8 cellular contexts compared by ENCODE assay signal in the genomic region with DNA sequence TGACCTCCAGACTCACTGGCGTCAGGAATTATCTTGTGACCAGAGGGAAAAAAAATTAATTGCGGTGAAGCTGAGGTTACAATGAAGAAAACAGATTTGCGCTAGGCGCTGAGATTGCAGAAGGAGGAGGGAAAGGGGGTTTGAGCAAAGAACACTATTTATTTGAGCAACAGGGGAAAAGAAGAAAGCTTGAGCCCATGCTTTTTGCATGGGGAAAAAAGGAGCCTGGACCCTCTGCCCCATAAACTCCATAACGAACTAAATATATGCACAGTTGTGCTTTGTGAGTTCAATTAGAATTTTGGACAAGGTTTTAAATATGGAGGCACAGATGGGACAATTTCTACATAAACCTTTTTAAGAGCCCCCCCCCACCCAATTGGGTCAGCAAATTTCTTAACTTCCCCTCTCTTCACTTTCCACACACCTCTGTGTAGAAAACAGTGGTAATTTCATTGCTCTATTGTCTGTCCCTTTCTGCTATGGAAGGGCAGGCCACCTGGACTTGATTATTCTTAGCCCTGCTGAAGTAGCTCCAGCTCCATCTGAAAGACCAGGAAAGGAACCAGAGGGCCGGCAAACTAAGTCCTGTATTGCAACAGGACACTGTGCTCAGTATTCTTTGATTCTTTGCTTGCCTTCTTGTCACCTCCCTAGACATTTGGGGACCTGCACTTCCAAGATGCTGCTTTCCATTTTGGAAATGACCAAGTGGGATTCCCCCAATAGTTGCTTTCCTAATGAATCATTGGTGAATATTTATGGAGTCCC. TPM values are rescaled to one million over a fixed set of nuclear protein-coding genes. Genes with fewer than 3 reads are reported as not detected.
A peak's percentile ranks its signal among the peaks of the same experiment; 100 is the strongest.
DNase-seq lines count a peak whose midpoint lies in the region; ATAC-seq, FAIRE-seq and TF ChIP-seq lines count a peak whose summit lies in the region.

No MANE protein-coding gene starts in this region.

- no peaks in the 10 kb centered on the region for H3K27me3 ChIP-seq in right atrium auricular region
- no peaks in the 10 kb centered on the region for H3K27me3 ChIP-seq in adipocyte (replicated peaks; ENCODE audit: control insufficient read depth, insufficient read depth, low read length)
- H3K27me3 ChIP-seq in HepG2 (ENCODE audit: control insufficient read depth in 1 of 2, insufficient read depth in 2 of 2, low read length in 2 of 2): no peaks in the 10 kb centered on the region; a peak in 1 of 5 replicates
- no peaks in the 10 kb centered on the region for H3K27me3 ChIP-seq in tibial nerve

- peaks cover 9% of the 10 kb centered on the region; the same call in 1 of the 2 replicates for H4K20me1 ChIP-seq in HepG2 (ENCODE audit: insufficient read depth, low read length)

- TF ChIP-seq RAD21 in HepG2 (CRISPR knock-in tag; IDR thresholded peaks at IDR 0.05): no peak

- H3K4me2 ChIP-seq in HepG2 (ENCODE audit: low read depth, low read length): peak overlapping the region; percentile 95

- peaks cover 25% of the 10 kb centered on the region for H3K79me2 ChIP-seq in HepG2 (ENCODE audit: insufficient read depth, low read length)

- H3K27ac ChIP-seq in right atrium auricular region (peak overlapping the region; percentile 90 to 93), HepG2 (ENCODE audit: extremely low read length, insufficient read depth, low read length) (peak overlapping the region; percentile 98), tibial nerve (peak overlapping the region; percentile 90 to 97 (median 96))

- H3K4me1 ChIP-seq in right atrium auricular region (peaks cover 0 to 71% of the 10 kb centered on the region in 2 donors), adipocyte (ENCODE audit: control insufficient read depth, insufficient read depth, low read length) (peaks cover 69% of the 10 kb centered on the region), HepG2 (ENCODE audit: insufficient read depth, low read length) (peaks cover 80% of the 10 kb centered on the region), tibial nerve (peaks cover 0 to 74% (median 59%) of the 10 kb centered on the region in 4 donors)

- no peak overlapping the region for H2AFZ ChIP-seq in HepG2 (ENCODE audit: low read length)

- DNase-seq in right atrium auricular region (ENCODE audit: low spot score) (no peak), Right ventricle myocardium superior (no peak), adipocyte (ENCODE audit: low read depth) (peak; percentile 81), HepG2 (ENCODE audit: low spot score) (no peak), tibial nerve (ENCODE audit: low spot score in 2 of 2) (no peak), NCI-H2107 treated with DMSO at 0.1 percent for 48 hours (lab: John Stamatoyannopoulos, UW; ENCODE audit: unreplicated experiment) (no peak), NCI-H345 (lab: John Stamatoyannopoulos, UW) (no peak)

- POLR2A ChIA-PET in HepG2 (lab: Yijun Ruan, JAX): interaction anchor here (0.6 to 6.0 kb wide), 12 partner anchors 10 to 230 kb away, joined by 3 to 54 read pairs (median 5); a partner anchor contains a TSS

- H3K9me3 ChIP-seq in right atrium auricular region (no peaks in the 10 kb centered on the region), adipocyte (ENCODE audit: control insufficient read depth, low read length) (no peaks in the 10 kb centered on the region), HepG2 (ENCODE audit: low read length) (no peaks in the 10 kb centered on the region), tibial nerve (no peaks in the 10 kb centered on the region)

- TSS peak; percentile 71 for BruUV-seq in HepG2 (replicated peaks; lab: Mats Ljungman, UMichigan)

- TF ChIP-seq CTCF in right atrium auricular region (IDR thresholded peaks at IDR 0.05): no peak
- no peak for TF ChIP-seq CTCF in HepG2 (CRISPR knock-in tag; IDR thresholded peaks at IDR 0.05)
- TF ChIP-seq CTCF in tibial nerve (IDR thresholded peaks at IDR 0.05): no peak

- peaks cover 23% of the 10 kb centered on the region for H3K36me3 ChIP-seq in right atrium auricular region
- peaks cover 10% of the 10 kb centered on the region for H3K36me3 ChIP-seq in adipocyte (ENCODE audit: control insufficient read depth, insufficient read depth, low read length, severe bottlenecking)
- no peaks in the 10 kb centered on the region for H3K36me3 ChIP-seq in HepG2 (replicated peaks in 1 of 2; ENCODE audit: control insufficient read depth in 1 of 2, insufficient read depth in 2 of 2, low read length in 2 of 2)
- H3K36me3 ChIP-seq in tibial nerve: peaks cover 0 to 13% (median 0%) of the 10 kb centered on the region in 3 donors

- H3K4me3 ChIP-seq in right atrium auricular region: peak overlapping the region; percentile 68 to 79
- H3K4me3 ChIP-seq in adipocyte (ENCODE audit: low read length): peak overlapping the region; percentile 91
- peak overlapping the region; percentile 42 to 98 (median 83) for H3K4me3 ChIP-seq in HepG2 (replicated peaks in 1 of 3; ENCODE audit: insufficient read depth in 1 of 3, low read depth in 2 of 3, low read length in 3 of 3)
- H3K4me3 ChIP-seq in tibial nerve: peak overlapping the region; percentile 36 to 85 (median 82)

- H3K9ac ChIP-seq in adipocyte (ENCODE audit: low read length) (peak overlapping the region; percentile 87), HepG2 (ENCODE audit: insufficient read depth, low read depth, low read length) (peak overlapping the region; percentile 83)

- CTCF ChIA-PET in HepG2 (lab: Yijun Ruan, JAX; ENCODE audit: low intra/inter-chr PET ratio, low total read pairs): no interaction called here

- FAIRE-seq in HepG2 (lab: Jason Lieb, UNC): no peak

- intact Hi-C loops in Right ventricle myocardium superior (cut with DNase I) (loop anchor here (5.0 kb wide), 1 partner anchor 77 kb away; no protein-coding TSS in a partner anchor), HepG2 (cut with micrococcal nuclease; ENCODE audit: unreplicated experiment) (loop anchor here (5.0 to 10.0 kb wide), 2 partner anchors 32 to 185 kb away; a partner anchor contains a TSS)

- ATAC-seq in Right ventricle myocardium superior (ENCODE audit: poor library complexity) (no peak), HepG2 (no peak), GM19328 (IDR thresholded peaks at IDR 0.05; ENCODE audit: unreplicated experiment) (no peak)

- TF ChIP-seq POLR2A in HepG2 (IDR thresholded peaks at IDR 0.05; ENCODE audit: insufficient read depth in 1 of 2, low read depth in 2 of 2, low read length in 2 of 2): no peak
- no peak for TF ChIP-seq POLR2A in tibial nerve (IDR thresholded peaks at IDR 0.05)

- in situ Hi-C loops in HepG2 (cut with HindIII; ENCODE audit: extremely low pct_ligation_motif_present, low pct_unique_long_range_greater_than_20kb): no loop called here

- 16% methylated on average over 6 of the region's 6 CpGs for WGBS in HepG2 (ENCODE audit: low lambda C conversion rate)
- 3 to 5% methylated on average over 6 of the region's 6 CpGs for WGBS in tibial nerve, 2 donors

- TF ChIP-seq EP300 in HepG2 (IDR thresholded peaks at IDR 0.05; ENCODE audit: low read depth in 2 of 2, low read length in 2 of 2) (no peak), HepG2 (CRISPR knock-in tag; IDR thresholded peaks at IDR 0.05; ENCODE audit: borderline replicate concordance) (no peak), tibial nerve (IDR thresholded peaks at IDR 0.05) (no peak)

RNA-seq across cellular contexts. Expression of a gene that starts 0.9 kb away (rescaled TPM):
- 100 to 1,000 TPM; 145 to 357 TPM for total RNA-seq in right atrium auricular region
- 73.0 TPM for total RNA-seq in Right ventricle myocardium superior
- 67.8 and 115 TPM in 2 replicates for total RNA-seq in HepG2 (2016; rRNA removed; fragmentation: Illumina TruSeq; extraction: Trizol)
- 119 and 126 TPM in 2 replicates for total RNA-seq in HepG2 (2016; cell fraction: cytosol; rRNA removed; fragmentation: Illumina TruSeq; extraction: Trizol; ENCODE audit: low read depth)
- total RNA-seq in HepG2 (2016; cell fraction: insoluble cytoplasmic fraction; rRNA removed; fragmentation: Illumina TruSeq; extraction: Trizol): 65.6 and 120 TPM in 2 replicates
- 79.8 and 82.4 TPM in 2 replicates for total RNA-seq in HepG2 (2016; cell fraction: membrane; rRNA removed; fragmentation: Illumina TruSeq; extraction: Trizol)
- total RNA-seq in HepG2 (2016; cell fraction: nucleus; rRNA removed; fragmentation: Illumina TruSeq; extraction: Trizol): 82.3 and 85.6 TPM in 2 replicates
- polyA plus RNA-seq in HepG2 (2011; rRNA removed): 34.9 and 64.8 TPM in 2 replicates
- 40.3 and 106 TPM in 2 replicates for polyA plus RNA-seq in HepG2 (2011; cell fraction: cytosol; rRNA removed)
- polyA plus RNA-seq in HepG2 (2011; cell fraction: nucleus; rRNA removed): 50.4 and 124 TPM in 2 replicates
- polyA plus RNA-seq in HepG2 (2012): 19.1 and 19.4 TPM in 2 replicates
- 19.4 and 20.9 TPM in 2 replicates for polyA plus RNA-seq in HepG2 (2016; cell fraction: cytosol; fragmentation: Illumina TruSeq; extraction: Trizol; ENCODE audit: low read depth)
- 67.3 and 67.6 TPM in 2 replicates for polyA plus RNA-seq in HepG2 (2016; cell fraction: insoluble cytoplasmic fraction; fragmentation: Illumina TruSeq; extraction: Trizol; ENCODE audit: low read depth)
- polyA plus RNA-seq in HepG2 (2016; cell fraction: membrane; fragmentation: Illumina TruSeq; extraction: Trizol; ENCODE audit: low read depth): 27.8 and 28.9 TPM in 2 replicates
- 106 and 110 TPM in 2 replicates for polyA plus RNA-seq in HepG2 (2016; cell fraction: nucleus; fragmentation: Illumina TruSeq; extraction: Trizol; ENCODE audit: insufficient read depth, low read depth)
- 66.2 and 315 TPM in 2 replicates for polyA minus RNA-seq in HepG2 (2011; rRNA and poly(A)+ RNA removed; ENCODE audit: low replicate concordance)
- polyA minus RNA-seq in HepG2 (2011; cell fraction: cytosol; rRNA and poly(A)+ RNA removed): 18.4 and 43.5 TPM in 2 replicates
- 53.5 and 115 TPM in 2 replicates for polyA minus RNA-seq in HepG2 (2011; cell fraction: nucleus; rRNA and poly(A)+ RNA removed)
- total RNA-seq in tibial nerve: 100 to 1,000 TPM; 263 to 369 (median 312) TPM

RNA-seq across cellular contexts. Expression of a gene that starts 29.1 kb away (rescaled TPM):
- total RNA-seq in right atrium auricular region (under 1 TPM; 0.20 to 0.33 TPM), Right ventricle myocardium superior (0.35 TPM), HepG2 (2016; rRNA removed; fragmentation: Illumina TruSeq; extraction: Trizol) (5.7 and 6.6 TPM in 2 replicates), tibial nerve (under 1 TPM in 3 of 4 donors, not detected in 1; 0.20 to 0.30 (median 0.21) TPM)
- total RNA-seq in HepG2 (2016; cell fraction: cytosol; rRNA removed; fragmentation: Illumina TruSeq; extraction: Trizol; ENCODE audit: low read depth): 1.1 and 1.3 TPM in 2 replicates
- 4.9 and 6.0 TPM in 2 replicates for total RNA-seq in HepG2 (2016; cell fraction: insoluble cytoplasmic fraction; rRNA removed; fragmentation: Illumina TruSeq; extraction: Trizol)
- 2.6 TPM in 2 replicates for total RNA-seq in HepG2 (2016; cell fraction: membrane; rRNA removed; fragmentation: Illumina TruSeq; extraction: Trizol)
- total RNA-seq in HepG2 (2016; cell fraction: nucleus; rRNA removed; fragmentation: Illumina TruSeq; extraction: Trizol): 5.1 and 7.1 TPM in 2 replicates
- 0.50 and 0.65 TPM in 2 replicates for polyA plus RNA-seq in HepG2 (2011; rRNA removed)
- 0.29 and 0.35 TPM in 2 replicates for polyA plus RNA-seq in HepG2 (2011; cell fraction: cytosol; rRNA removed)
- 1.9 TPM in 2 replicates for polyA plus RNA-seq in HepG2 (2011; cell fraction: nucleus; rRNA removed)
- 0.63 and 1.4 TPM in 2 replicates for polyA plus RNA-seq in HepG2 (2012)
- 0.24 and 0.26 TPM in 2 replicates for polyA plus RNA-seq in HepG2 (2016; cell fraction: cytosol; fragmentation: Illumina TruSeq; extraction: Trizol; ENCODE audit: low read depth)
- 3.4 and 4.2 TPM in 2 replicates for polyA plus RNA-seq in HepG2 (2016; cell fraction: insoluble cytoplasmic fraction; fragmentation: Illumina TruSeq; extraction: Trizol; ENCODE audit: low read depth)
- polyA plus RNA-seq in HepG2 (2016; cell fraction: membrane; fragmentation: Illumina TruSeq; extraction: Trizol; ENCODE audit: low read depth): 0.62 and 0.69 TPM in 2 replicates
- polyA plus RNA-seq in HepG2 (2016; cell fraction: nucleus; fragmentation: Illumina TruSeq; extraction: Trizol; ENCODE audit: insufficient read depth, low read depth): 12.8 and 14.2 TPM in 2 replicates
- polyA minus RNA-seq in HepG2 (2011; rRNA and poly(A)+ RNA removed; ENCODE audit: low replicate concordance): 1.8 and 19.5 TPM in 2 replicates
- polyA minus RNA-seq in HepG2 (2011; cell fraction: cytosol; rRNA and poly(A)+ RNA removed): 0.79 and 1.1 TPM in 2 replicates
- polyA minus RNA-seq in HepG2 (2011; cell fraction: nucleus; rRNA and poly(A)+ RNA removed): 0.87 and 1.3 TPM in 2 replicates
